ENCODE assay signal across 22 cellular contexts in genomic region chr9:121478816-121479676, GRCh38. TPM values are rescaled to one million over a fixed set of nuclear protein-coding genes. Genes with fewer than 3 reads are reported as not detected.
DNase-seq lines count a peak whose midpoint lies in the region; TF ChIP-seq lines count a peak whose summit lies in the region.
"Had no signal": no experiment of that assay in that cellular context is flagged by ENCODE, and none has a peak within 500 bp of the region (broad histone marks: within the 10 kb centered on the region; RNA-seq: fewer than 3 reads in every experiment).

No MANE protein-coding gene starts in this region.

- H3K27me3 Mint-ChIP-seq in mesothelial cell of epicardium (ENCODE audit: low read depth), result peaks cover 15% of the 10 kb centered on the region
- H3K27me3 Mint-ChIP-seq: activated naive CD8-positive, alpha-beta T cell treated with anti-CD3 and anti-CD28 coated beads for 36 hours had no signal

- peaks cover 17% of the 10 kb centered on the region for H3K4me1 Mint-ChIP-seq in mesothelial cell of epicardium
- H3K4me1 Mint-ChIP-seq: immature natural killer cell had no signal

- no peaks in the 10 kb centered on the region for H3K36me3 Mint-ChIP-seq in mesothelial cell of epicardium
- H3K36me3 Mint-ChIP-seq: activated naive CD8-positive, alpha-beta T cell treated with anti-CD3 and anti-CD28 coated beads for 36 hours; CD14-positive monocyte; immature natural killer cell had no signal

- H3K9me3 Mint-ChIP-seq in mesothelial cell of epicardium, result no peaks in the 10 kb centered on the region
- H3K9me3 Mint-ChIP-seq: activated naive CD8-positive, alpha-beta T cell treated with anti-CD3 and anti-CD28 coated beads for 36 hours; activated T-cell treated with anti-CD3 and anti-CD28 coated beads, Interleukin-2, amount 50 U/mL, for 4 hours; CD14-positive monocyte had no signal

- no peak for TF ChIP-seq POLR2A in testis (IDR thresholded peaks at IDR 0.05)

- H3K9me3 ChIP-seq in testis, result no peaks in the 10 kb centered on the region
- H3K9me3 ChIP-seq: gastroesophageal sphincter had no signal

- H3K27ac Mint-ChIP-seq in mesothelial cell of epicardium, result peak overlapping the region; percentile 73
- H3K27ac Mint-ChIP-seq: activated naive CD8-positive, alpha-beta T cell treated with anti-CD3 and anti-CD28 coated beads for 36 hours; immature natural killer cell had no signal

- H3K27ac ChIP-seq in testis, result peak overlapping the region; percentile 39 to 81

- no peak overlapping the region for H3K4me3 Mint-ChIP-seq in mesothelial cell of epicardium
- H3K4me3 Mint-ChIP-seq: activated naive CD8-positive, alpha-beta T cell treated with anti-CD3 and anti-CD28 coated beads for 36 hours; activated T-cell treated with anti-CD3 and anti-CD28 coated beads, Interleukin-2, amount 50 U/mL, for 4 hours; CD14-positive monocyte; immature natural killer cell had no signal

- no peaks in the 10 kb centered on the region for H3K36me3 ChIP-seq in testis (ENCODE audit: low read depth, missing control alignments)
- H3K36me3 ChIP-seq: gastroesophageal sphincter had no signal

- DNase-seq in NCI-H1105 treated with DMSO at 0.1 percent for 48 hours (lab: John Stamatoyannopoulos, UW), result peak; percentile 2
- no peak for DNase-seq in NCI-H1105 (lab: John Stamatoyannopoulos, UW)
- DNase-seq in fibroblast of pulmonary artery (ENCODE audit: low read depth), result peak; percentile 29
- no peak for DNase-seq in mesothelial cell of epicardium (ENCODE audit: low spot score in 2 of 2, unreplicated experiment in 2 of 2)
- no peak for DNase-seq in testis
- DNase-seq in stimulated activated CD4-positive, alpha-beta T cell treated with anti-CD3 and anti-CD28 coated beads, Interleukin-2, amount 100 ng/mL, for 24 hours, result no peak
- no peak for DNase-seq in HuH-7 (ENCODE audit: low spot score)
- no peak for DNase-seq in stimulated activated naive CD4-positive, alpha-beta T cell treated with Interleukin-2 at 50 U/mL for 16 hours (lab: John Stamatoyannopoulos, UW)
- DNase-seq: activated CD4-positive, alpha-beta T cell treated with anti-CD3 and anti-CD28 coated beads, Interleukin-2, amount 50 U/mL, for 4 hours; activated naive CD8-positive, alpha-beta T cell treated with anti-CD3 and anti-CD28 coated beads for 36 hours; activated T-cell treated with anti-CD3 and anti-CD28 coated beads, Interleukin-2, amount 50 U/mL, for 4 hours; caudate nucleus; DND-41; immature natural killer cell; NCI-H2081; NCI-H524; nucleus accumbens; PC-3 had no signal

- 36 to 39% methylated on average over 7 to 8 of the region's 8 CpGs for WGBS in testis, 2 donors

- H3K27me3 ChIP-seq in testis, result no peaks in the 10 kb centered on the region
- H3K27me3 ChIP-seq: gastroesophageal sphincter had no signal

- TF ChIP-seq CTCF in fibroblast of pulmonary artery (IDR thresholded peaks at IDR 0.05; ENCODE audit: low read length, missing control alignments) (no peak), mesothelial cell of epicardium (IDR thresholded peaks at IDR 0.05; ENCODE audit: unreplicated experiment) (no peak), testis (IDR thresholded peaks at IDR 0.05) (no peak)

- peaks cover 20% of the 10 kb centered on the region for H3K4me1 ChIP-seq in testis

- H3K4me3 ChIP-seq in fibroblast of pulmonary artery (replicated peaks; ENCODE audit: low read depth, low read length) (no peak overlapping the region), testis (no peak overlapping the region)
- H3K4me3 ChIP-seq: gastroesophageal sphincter had no signal

- intact Hi-C loops in testis (cut with DNase I; ENCODE audit: low total_unique reads), result no loop called here

RNA-seq across cellular contexts. Expression of gene GGTA1, which starts 20.6 kb away (rescaled TPM):
- total RNA-seq in mesothelial cell of epicardium (0.22 TPM in 1 of 3 replicates, not detected in the others), testis (1 to 10 TPM; 2.2 to 2.4 TPM)
- polyA plus RNA-seq in testis (ENCODE audit: insufficient read depth, low read depth, low replicate concordance), result 8.9 TPM
- total RNA-seq: A172; activated naive CD8-positive, alpha-beta T cell treated with anti-CD3 and anti-CD28 coated beads for 36 hours; activated T-cell treated with anti-CD3 and anti-CD28 coated beads, Interleukin-2, amount 50 U/mL, for 4 hours; M059J; PC-3 had no signal

Comparison
In these comparisons a context has a peak if more than half of its experiments do, and no peak if none do; other contexts are left out.
1. DNase-seq: peak in NCI-H1105 treated with DMSO at 0.1 percent for 48 hours (single experiment) and fibroblast of pulmonary artery (single experiment); none in NCI-H1105 (single experiment), mesothelial cell of epicardium (0 of 2), testis (single experiment), stimulated activated CD4-positive, alpha-beta T cell treated with anti-CD3 and anti-CD28 coated beads, Interleukin-2, amount 100 ng/mL, for 24 hours (0 of 2), HuH-7 (single experiment) and stimulated activated naive CD4-positive, alpha-beta T cell treated with Interleukin-2 at 50 U/mL for 16 hours (single experiment).